Comparison of ENCODE assay signal across 6 cellular contexts in the genomic region with DNA sequence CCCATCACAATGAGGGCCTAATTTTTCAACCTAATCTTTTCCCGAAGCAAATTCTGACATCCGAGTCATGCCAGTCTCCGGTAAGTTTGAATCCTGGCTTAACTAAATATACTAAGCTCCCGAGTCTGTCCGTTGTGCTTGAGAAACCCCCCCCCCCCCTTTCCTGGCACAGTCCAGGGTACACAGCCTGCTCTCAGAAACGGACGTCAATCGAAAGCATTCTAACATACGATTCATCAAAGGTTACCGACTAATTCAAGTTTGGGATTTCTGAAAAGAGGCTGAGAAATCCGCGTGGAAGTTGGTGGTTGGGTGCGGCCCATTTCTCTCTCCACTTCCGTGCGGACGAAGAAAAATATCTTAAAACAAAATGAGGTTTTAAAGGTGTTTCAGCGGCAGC. TPM values are rescaled to one million over a fixed set of nuclear protein-coding genes. Genes with fewer than 3 reads are reported as not detected.
A peak's percentile ranks its signal among the peaks of the same experiment; 100 is the strongest.
DNase-seq lines count a peak whose midpoint lies in the region; ATAC-seq and TF ChIP-seq lines count a peak whose summit lies in the region.

No MANE protein-coding gene starts in this region.

- no peaks in the 10 kb centered on the region for H3K36me3 ChIP-seq in suprapubic skin

- no peak for TF ChIP-seq CTCF in fibroblast of mammary gland (conservative IDR thresholded peaks at IDR 0.05; ENCODE audit: control insufficient read depth, insufficient read depth, low read depth, low read length)
- no peak for TF ChIP-seq CTCF in suprapubic skin (IDR thresholded peaks at IDR 0.05)

- peaks cover 2% of the 10 kb centered on the region for H3K27me3 Mint-ChIP-seq in activated CD8-positive, alpha-beta memory T cell treated with anti-CD3 and anti-CD28 coated beads, Interleukin-2, amount 10 ng/mL, durations not matched to agents 7 days and 5 days

- H3K4me1 ChIP-seq in suprapubic skin: peaks cover 32% of the 10 kb centered on the region

- 1% methylated on average over 17 of the region's 17 CpGs for WGBS in suprapubic skin

- TF ChIP-seq POLR2A in suprapubic skin (IDR thresholded peaks at IDR 0.05): no peak

- no peak for TF ChIP-seq EP300 in suprapubic skin (IDR thresholded peaks at IDR 0.05)

- H3K4me3 Mint-ChIP-seq in activated CD8-positive, alpha-beta memory T cell treated with anti-CD3 and anti-CD28 coated beads, Interleukin-2, amount 10 ng/mL, durations not matched to agents 7 days and 5 days: peak overlapping the region; percentile 83

- no peak for ATAC-seq in activated CD8-positive, alpha-beta memory T cell treated with anti-CD3 and anti-CD28 coated beads, Interleukin-2, amount 10 ng/mL, durations not matched to agents 7 days and 5 days

- H3K36me3 Mint-ChIP-seq in activated CD8-positive, alpha-beta memory T cell treated with anti-CD3 and anti-CD28 coated beads, Interleukin-2, amount 10 ng/mL, durations not matched to agents 7 days and 5 days: peaks cover 20% of the 10 kb centered on the region

- peak overlapping the region; percentile 66 for H3K27ac ChIP-seq in suprapubic skin

- peaks cover 3% of the 10 kb centered on the region for H3K9me3 Mint-ChIP-seq in activated CD8-positive, alpha-beta memory T cell treated with anti-CD3 and anti-CD28 coated beads, Interleukin-2, amount 10 ng/mL, durations not matched to agents 7 days and 5 days (ENCODE audit: low read depth)

- H3K27ac Mint-ChIP-seq in activated CD8-positive, alpha-beta memory T cell treated with anti-CD3 and anti-CD28 coated beads, Interleukin-2, amount 10 ng/mL, durations not matched to agents 7 days and 5 days: peak overlapping the region; percentile 85

- DNase-seq in activated CD8-positive, alpha-beta memory T cell treated with anti-CD3 and anti-CD28 coated beads, Interleukin-2, amount 10 ng/mL, durations not matched to agents 7 days and 5 days: no peak
- DNase-seq in activated CD8-positive, alpha-beta memory T cell treated with anti-CD3 and anti-CD28 coated beads for 24 hours: no peak
- DNase-seq in fibroblast of mammary gland (ENCODE audit: low read depth): peak; percentile 55
- DNase-seq in suprapubic skin (ENCODE audit: low spot score in 2 of 2): no peak
- DNase-seq in hippocampal formation (lab: John Stamatoyannopoulos, UW): no peak
- no peak for DNase-seq in ureter (ENCODE audit: low spot score)

- H3K27me3 ChIP-seq in suprapubic skin: no peaks in the 10 kb centered on the region

- CTCF ChIA-PET in activated CD8-positive, alpha-beta memory T cell treated with anti-CD3 and anti-CD28 coated beads, Interleukin-2, amount 10 ng/mL, durations not matched to agents 7 days and 5 days (lab: Charles Lee): interaction anchor here (1.0 to 1.6 kb wide), 4 partner anchors 24 to 74 kb away, joined by 3 to 4 read pairs (median 4); no protein-coding TSS in a partner anchor

- H3K4me1 Mint-ChIP-seq in activated CD8-positive, alpha-beta memory T cell treated with anti-CD3 and anti-CD28 coated beads, Interleukin-2, amount 10 ng/mL, durations not matched to agents 7 days and 5 days: peaks cover 35% of the 10 kb centered on the region

- H3K4me3 ChIP-seq in fibroblast of mammary gland (ENCODE audit: control insufficient read depth, low read depth, low read length) (peak overlapping the region; percentile 99), suprapubic skin (peak overlapping the region; percentile 92)

- H3K9me3 ChIP-seq in suprapubic skin: no peaks in the 10 kb centered on the region

RNA-seq across cellular contexts. Expression of gene SDAD1, which starts 0.6 kb away (rescaled TPM):
- total RNA-seq in activated CD8-positive, alpha-beta memory T cell treated with anti-CD3 and anti-CD28 coated beads, Interleukin-2, amount 10 ng/mL, durations not matched to agents 7 days and 5 days: 10 to 100 TPM; 45.6 to 48.0 TPM
- 10 to 100 TPM; 29.2 to 32.9 (median 31.1) TPM for total RNA-seq in suprapubic skin
- total RNA-seq in ureter: 75.1 TPM

RNA-seq across cellular contexts. Expression of gene CXCL9, which starts 17.2 kb away (rescaled TPM):
- total RNA-seq in activated CD8-positive, alpha-beta memory T cell treated with anti-CD3 and anti-CD28 coated beads, Interleukin-2, amount 10 ng/mL, durations not matched to agents 7 days and 5 days: under 1 TPM in 1 of 2 experiments, not detected in 1; 0.07 TPM
- under 1 TPM in 3 of 4 donors, not detected in 1; 0.19 to 0.48 (median 0.34) TPM for total RNA-seq in suprapubic skin
- 1.2 TPM for total RNA-seq in ureter

RNA-seq across cellular contexts. Expression of gene CXCL10, which starts 33.2 kb away (rescaled TPM):
- under 1 TPM; 0.75 to 0.82 TPM for total RNA-seq in activated CD8-positive, alpha-beta memory T cell treated with anti-CD3 and anti-CD28 coated beads, Interleukin-2, amount 10 ng/mL, durations not matched to agents 7 days and 5 days
- not detected for total RNA-seq in suprapubic skin
- total RNA-seq in ureter: 0.34 TPM

RNA-seq across cellular contexts. Expression of gene CXCL11, which starts 45.7 kb away (rescaled TPM):
- total RNA-seq in activated CD8-positive, alpha-beta memory T cell treated with anti-CD3 and anti-CD28 coated beads, Interleukin-2, amount 10 ng/mL, durations not matched to agents 7 days and 5 days: under 1 TPM; 0.40 to 0.53 TPM
- under 1 TPM in 1 of 4 donors, not detected in 3; 0.72 TPM for total RNA-seq in suprapubic skin
- total RNA-seq in ureter: 0.31 TPM

RNA-seq across cellular contexts. Expression of gene NAAA, which starts 49.3 kb away (rescaled TPM):
- total RNA-seq in activated CD8-positive, alpha-beta memory T cell treated with anti-CD3 and anti-CD28 coated beads, Interleukin-2, amount 10 ng/mL, durations not matched to agents 7 days and 5 days: 10 to 100 TPM; 29.3 to 40.6 TPM
- total RNA-seq in suprapubic skin (10 to 100 TPM; 26.9 to 68.6 (median 47.0) TPM), ureter (34.8 TPM)
